In genomic region chr11:103849366-103849765, GRCh38 we compare ENCODE assay signal across 21 cellular contexts.
DNase-seq lines count a peak whose midpoint lies in the region; ATAC-seq and TF ChIP-seq lines count a peak whose summit lies in the region.
"Had no signal": no experiment of that assay in that cellular context is flagged by ENCODE, and none has a peak within 500 bp of the region (broad histone marks: within the 10 kb centered on the region; RNA-seq: fewer than 3 reads in every experiment).

No MANE protein-coding gene starts in this region.

- peaks cover 38% of the 10 kb centered on the region for H3K4me1 Mint-ChIP-seq in nephron
- no peaks in the 10 kb centered on the region for H3K4me1 Mint-ChIP-seq in activated naive CD8-positive, alpha-beta T cell treated with anti-CD3 and anti-CD28 coated beads for 36 hours

- TF ChIP-seq POLR2A in esophagus muscularis mucosa (IDR thresholded peaks at IDR 0.05; ENCODE audit: low read depth), result no peak

- H3K4me3 Mint-ChIP-seq in nephron, result no peak overlapping the region
- H3K4me3 Mint-ChIP-seq in activated naive CD8-positive, alpha-beta T cell treated with anti-CD3 and anti-CD28 coated beads for 36 hours, result no peak overlapping the region

- peak overlapping the region; percentile 91 for H3K9ac ChIP-seq in adipocyte (ENCODE audit: low read length)
- H3K9ac ChIP-seq: GM23248 had no signal

- no peak for TF ChIP-seq EP300 in esophagus muscularis mucosa (IDR thresholded peaks at IDR 0.05)

- TF ChIP-seq CTCF in AG10803 (conservative IDR thresholded peaks at IDR 0.05; ENCODE audit: low read length) (no peak), esophagus muscularis mucosa (IDR thresholded peaks at IDR 0.05) (no peak), nephron (IDR thresholded peaks at IDR 0.05; ENCODE audit: unreplicated experiment in 3 of 3) (no peak), dorsolateral prefrontal cortex (IDR thresholded peaks at IDR 0.05 in 54 of 56, conservative IDR thresholded peaks at IDR 0.05 in 2 of 56; ENCODE audit: low read depth in 1 of 56, partially characterized antibody in 56 of 56) (no peak)

- no peaks in the 10 kb centered on the region for H3K36me3 ChIP-seq in adipocyte (ENCODE audit: control insufficient read depth, insufficient read depth, low read length, severe bottlenecking)
- no peaks in the 10 kb centered on the region for H3K36me3 ChIP-seq in esophagus muscularis mucosa

- no peaks in the 10 kb centered on the region for H3K36me3 Mint-ChIP-seq in nephron (ENCODE audit: low read depth)
- no peaks in the 10 kb centered on the region for H3K36me3 Mint-ChIP-seq in activated naive CD8-positive, alpha-beta T cell treated with anti-CD3 and anti-CD28 coated beads for 36 hours

- H3K9me3 ChIP-seq in adipocyte (ENCODE audit: control insufficient read depth, low read length) (no peaks in the 10 kb centered on the region), esophagus muscularis mucosa (no peaks in the 10 kb centered on the region)
- H3K9me3 ChIP-seq: A549 had no signal

- H3K4me1 ChIP-seq in adipocyte (ENCODE audit: control insufficient read depth, insufficient read depth, low read length) (peaks cover 54% of the 10 kb centered on the region), esophagus muscularis mucosa (peaks cover 23 to 42% (median 34%) of the 10 kb centered on the region in 4 donors)

- H3K27ac ChIP-seq in esophagus muscularis mucosa (replicated peaks in 1 of 4) (peak overlapping the region; percentile 29 to 69 (median 45)), dorsolateral prefrontal cortex (no peak overlapping the region)
- H3K27ac ChIP-seq: A549, GM23248, RWPE1 had no signal

- no peak for ATAC-seq in HG02870 (IDR thresholded peaks at IDR 0.05; ENCODE audit: unreplicated experiment)
- no peak for ATAC-seq in GM21526 (IDR thresholded peaks at IDR 0.05; ENCODE audit: low FRiP score, unreplicated experiment)
- ATAC-seq: A549, HCT116, PC-3 had no signal

- 38% methylated on average over 3 of the region's 3 CpGs for WGBS in esophagus muscularis mucosa

- intact Hi-C loops in esophagus muscularis mucosa (cut with DNase I), result no loop called here
- intact Hi-C loops in dorsolateral prefrontal cortex (cut with DNase I), result no loop called here

- H3K9me3 Mint-ChIP-seq in nephron, result peaks cover 3% of the 10 kb centered on the region
- H3K9me3 Mint-ChIP-seq in activated naive CD8-positive, alpha-beta T cell treated with anti-CD3 and anti-CD28 coated beads for 36 hours, result no peaks in the 10 kb centered on the region

- peak overlapping the region in 2 of 3 experiments; percentile 70 to 86 for H3K27ac Mint-ChIP-seq in nephron
- H3K27ac Mint-ChIP-seq in activated naive CD8-positive, alpha-beta T cell treated with anti-CD3 and anti-CD28 coated beads for 36 hours, result no peak overlapping the region

- H3K4me3 ChIP-seq in AG10803 (ENCODE audit: low read length) (no peak overlapping the region), adipocyte (ENCODE audit: low read length) (peak overlapping the region; percentile 80), esophagus muscularis mucosa (peak overlapping the region in 2 of 4 donors; percentile 24 to 35), dorsolateral prefrontal cortex (no peak overlapping the region)
- H3K4me3 ChIP-seq: A549, GM23248 had no signal

- DNase-seq in AG10803 (ENCODE audit: low read depth), result peak; percentile 7
- DNase-seq in adipocyte (ENCODE audit: low read depth), result no peak
- no peak for DNase-seq in esophagus muscularis mucosa (ENCODE audit: extremely low spot score)
- no peak for DNase-seq in activated naive CD8-positive, alpha-beta T cell treated with anti-CD3 and anti-CD28 coated beads for 36 hours
- no peak for DNase-seq in dorsolateral prefrontal cortex
- DNase-seq: C1 segment of cervical spinal cord, DMS79 treated with DMSO at 0.1 percent for 48 hours, GM23248, KBM-7, MV-4-11, NCI-H1417, NCI-H1930, NCI-H510A, NCI-H82, PC-3 had no signal

- H3K27me3 Mint-ChIP-seq in nephron (ENCODE audit: low read depth), result no peaks in the 10 kb centered on the region
- H3K27me3 Mint-ChIP-seq in activated naive CD8-positive, alpha-beta T cell treated with anti-CD3 and anti-CD28 coated beads for 36 hours, result peaks cover 2% of the 10 kb centered on the region

- H3K27me3 ChIP-seq in adipocyte (replicated peaks; ENCODE audit: control insufficient read depth, insufficient read depth, low read length) (no peaks in the 10 kb centered on the region), esophagus muscularis mucosa (no peaks in the 10 kb centered on the region), dorsolateral prefrontal cortex (no peaks in the 10 kb centered on the region)

Comparison
In these comparisons a context has a peak if more than half of its experiments do, and no peak if none do; other contexts are left out.
1. H3K27ac ChIP-seq: peak in esophagus muscularis mucosa (4 of 4); none in dorsolateral prefrontal cortex (0 of 59).